ENCODE assay signal across 8 cellular contexts in the genomic region with DNA sequence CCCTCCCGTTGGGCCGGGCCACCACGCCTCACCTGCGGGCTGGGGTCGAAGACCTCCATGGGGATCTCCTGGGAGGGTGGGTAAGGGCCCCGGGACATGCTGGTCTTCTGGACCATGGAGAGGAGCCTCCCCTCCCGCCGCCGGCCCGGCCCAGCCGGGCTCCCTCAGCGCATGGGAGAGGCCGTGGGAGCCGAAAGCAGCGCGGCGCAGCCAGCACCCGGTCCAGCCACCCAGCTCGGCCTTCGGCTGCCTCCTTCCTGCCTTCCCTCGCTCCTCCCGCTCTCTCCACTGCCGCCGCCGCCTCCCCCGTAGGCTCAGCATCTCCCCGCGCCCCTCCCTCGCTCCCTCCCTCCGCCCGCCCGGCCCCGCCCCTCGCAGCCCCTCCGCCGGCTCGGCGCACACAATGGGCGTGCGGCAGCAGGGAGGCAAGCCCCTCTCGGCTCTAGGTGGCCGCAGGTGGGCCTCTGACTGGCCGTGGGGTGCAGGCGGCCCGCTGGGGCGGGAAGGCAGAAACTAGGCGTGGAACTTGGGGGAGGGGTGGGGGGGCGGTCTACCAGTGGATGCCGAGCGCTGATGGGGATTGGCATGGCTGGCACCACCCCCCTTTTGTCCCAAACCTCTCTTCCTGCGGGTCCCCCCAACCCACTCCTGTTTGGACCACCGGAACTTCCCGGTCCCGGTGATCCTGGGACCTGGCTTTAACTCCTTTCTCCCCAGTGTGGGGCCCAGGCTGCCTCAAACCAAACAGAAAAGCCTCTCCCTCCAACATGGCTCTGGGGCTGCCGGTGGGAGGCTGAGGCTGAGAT. TPM values are rescaled to one million over a fixed set of nuclear protein-coding genes. Genes with fewer than 3 reads are reported as not detected.
DNase-seq lines count a peak whose midpoint lies in the region; ATAC-seq lines count a peak whose summit lies in the region.

Gene CACNB1, minus strand, starts transcription at position 290 of the 806 bp plus-strand sequence. Its CDS starts 174 bp downstream, at position 116.

- in situ Hi-C loops in ACHN (cut with HindIII; ENCODE audit: low pct_ligation_motif_present, low pct_unique_long_range_greater_than_20kb, low sequenced_read_pairs): no loop called here

- ATAC-seq in HG02973 (IDR thresholded peaks at IDR 0.05; ENCODE audit: unreplicated experiment): no peak

- DNase-seq in ACHN (peak; percentile 84), GM19240 (ENCODE audit: insufficient read length, low spot score) (peak; percentile 64), NCI-H226 (peak; percentile 79), cerebellum (ENCODE audit: low spot score) (peak; percentile 85), kidney tubule cell (ENCODE audit: low spot score) (peak; percentile 79)
- peak; percentile 56 to 62 for DNase-seq in activated CD4-positive, alpha-beta T cell treated with anti-CD3 and anti-CD28 coated beads for 24 hours (ENCODE audit: low read depth in 2 of 2)
- peak; percentile 86 for DNase-seq in stimulated activated CD4-positive, alpha-beta T cell treated with anti-CD3 and anti-CD28 coated beads, Interleukin-15, amount 100 ng/mL, for 24 hours

RNA-seq across cellular contexts. Expression of gene CACNB1, which starts in this region (rescaled TPM):
- 20.7 TPM for total RNA-seq in cerebellum
